In the genomic region with DNA sequence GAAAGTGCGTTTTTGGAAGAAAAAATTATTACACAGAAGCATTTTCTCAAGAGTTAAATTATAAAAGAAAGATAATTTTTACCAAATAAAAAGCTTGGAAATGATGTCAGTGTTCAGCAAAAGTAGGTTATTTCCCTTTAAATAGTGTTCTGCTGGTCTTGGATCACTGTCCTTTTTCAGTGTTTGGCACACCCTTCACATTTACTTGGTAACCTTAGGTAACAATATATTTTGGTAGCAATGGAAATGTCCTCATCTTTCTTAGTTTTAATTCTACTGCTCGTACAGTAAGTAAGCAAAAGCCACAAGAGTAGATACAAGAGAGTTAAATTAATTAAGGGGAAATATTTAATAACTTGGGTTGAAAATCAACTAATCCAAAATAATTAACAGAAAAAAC, we compare ENCODE assay signal across 29 cellular contexts. TPM values are rescaled to one million over a fixed set of nuclear protein-coding genes. Genes with fewer than 3 reads are reported as not detected.
DNase-seq lines count a peak whose midpoint lies in the region; ATAC-seq, FAIRE-seq and TF ChIP-seq lines count a peak whose summit lies in the region.
"Had no signal": no experiment of that assay in that cellular context is flagged by ENCODE, and none has a peak within 500 bp of the region (broad histone marks: within the 10 kb centered on the region; RNA-seq: fewer than 3 reads in every experiment).

No MANE protein-coding gene starts in this region.

- no peak overlapping the region for H3K27ac Mint-ChIP-seq in CD14-positive monocyte
- H3K27ac Mint-ChIP-seq: activated CD8-positive, alpha-beta T cell treated with anti-CD3 and anti-CD28 coated beads for 36 hours; activated naive CD8-positive, alpha-beta T cell treated with anti-CD3 and anti-CD28 coated beads, Interleukin-2, amount 10 ng/mL, durations not matched to agents 7 days and 5 days; CD4-positive, CD25-positive, alpha-beta regulatory T cell; nephron progenitor cell; T-helper 1 cell treated with Interleukin-12 subunit alpha and Interleukin-12 subunit beta and Interleukin-4 antibody, amounts not matched to agents 30 μg/mL and 1 μg/mL, for 36 hours had no signal

- no peak overlapping the region for H3K4me2 ChIP-seq in smooth muscle cell

- H3K4me3 ChIP-seq in choroid plexus epithelial cell (ENCODE audit: low read depth, low read length) (no peak overlapping the region), right cardiac atrium (ENCODE audit: low read length) (no peak overlapping the region), smooth muscle cell (no peak overlapping the region)
- no peak overlapping the region for H3K4me3 ChIP-seq in effector memory CD4-positive, alpha-beta T cell (ENCODE audit: insufficient read depth, low read depth, low read length, poor library complexity, severe bottlenecking)
- H3K4me3 ChIP-seq: colonic mucosa, heart left ventricle, left lung, mucosa of descending colon had no signal

- H3K9ac ChIP-seq in smooth muscle cell (ENCODE audit: low read depth), result no peak overlapping the region

- no peaks in the 10 kb centered on the region for H3K36me3 Mint-ChIP-seq in CD14-positive monocyte
- H3K36me3 Mint-ChIP-seq: activated naive CD8-positive, alpha-beta T cell treated with anti-CD3 and anti-CD28 coated beads, Interleukin-2, amount 10 ng/mL, durations not matched to agents 7 days and 5 days; CD4-positive, CD25-positive, alpha-beta regulatory T cell had no signal

- WGBS in right cardiac atrium, result 39% methylated on average over 2 of the region's 2 CpGs
- WGBS in smooth muscle cell (ENCODE audit: low lambda C conversion rate), result 99% methylated on average over 2 of the region's 2 CpGs

- ATAC-seq in right cardiac atrium, result peak; percentile 50 to 68
- no peak for ATAC-seq in GM18861 (IDR thresholded peaks at IDR 0.05; ENCODE audit: unreplicated experiment)
- ATAC-seq: activated CD8-positive, alpha-beta T cell treated with anti-CD3 and anti-CD28 coated beads for 36 hours; esophagus mucosa; left lung; mucosa of descending colon had no signal

- H4K20me1 ChIP-seq in smooth muscle cell (ENCODE audit: low read depth), result peaks cover 63% of the 10 kb centered on the region

- H3K27me3 Mint-ChIP-seq in CD14-positive monocyte (ENCODE audit: low read depth in 3 of 3), result peaks cover 2 to 6% (median 4%) of the 10 kb centered on the region in 3 donors
- H3K27me3 Mint-ChIP-seq: activated CD8-positive, alpha-beta T cell treated with anti-CD3 and anti-CD28 coated beads for 36 hours had no signal

- H3K4me1 ChIP-seq in right cardiac atrium (ENCODE audit: control insufficient read depth, insufficient read depth, low read length) (peaks cover 10% of the 10 kb centered on the region), smooth muscle cell (ENCODE audit: low read depth) (peaks cover 9% of the 10 kb centered on the region)
- no peaks in the 10 kb centered on the region for H3K4me1 ChIP-seq in effector memory CD4-positive, alpha-beta T cell (ENCODE audit: control insufficient read depth, insufficient read depth, low read length, poor library complexity, severe bottlenecking)
- H3K4me1 ChIP-seq: colonic mucosa had no signal

- H3K79me2 ChIP-seq in smooth muscle cell (ENCODE audit: low read depth), result peaks cover 97% of the 10 kb centered on the region

- peaks cover 5% of the 10 kb centered on the region for H3K36me3 ChIP-seq in smooth muscle cell (ENCODE audit: low read depth)
- no peaks in the 10 kb centered on the region for H3K36me3 ChIP-seq in effector memory CD4-positive, alpha-beta T cell (ENCODE audit: control insufficient read depth, insufficient read depth, low read length)
- H3K36me3 ChIP-seq: colonic mucosa, left lung had no signal

- DNase-seq in choroid plexus epithelial cell (ENCODE audit: low read depth) (peak; percentile 34), right cardiac atrium (no peak), smooth muscle cell (lab: John Stamatoyannopoulos, UW; ENCODE audit: unreplicated experiment) (no peak), globus pallidus (ENCODE audit: low spot score) (no peak), CD14-positive monocyte (ENCODE audit: low spot score) (no peak)
- no peak for DNase-seq in effector memory CD4-positive, alpha-beta T cell
- DNase-seq: activated CD4-positive, alpha-beta T cell treated with anti-CD3 and anti-CD28 coated beads for 1 hour; activated CD8-positive, alpha-beta T cell treated with anti-CD3 and anti-CD28 coated beads for 36 hours; activated effector memory CD4-positive, alpha-beta T cell treated with Interleukin-2 at 50 U/mL for 16 hours; activated naive CD8-positive, alpha-beta T cell treated with anti-CD3 and anti-CD28 coated beads, Interleukin-2, amount 10 ng/mL, durations not matched to agents 7 days and 5 days; activated T-cell treated with anti-CD3 and anti-CD28 coated beads for 4 hours; CD4-positive, CD25-positive, alpha-beta regulatory T cell; colonic mucosa; heart left ventricle; IMR-90; left lung; mucosa of descending colon; NCI-H1092 treated with DMSO at 0.1 percent for 48 hours; NCI-H187 treated with DMSO at 0.1 percent for 48 hours; NCI-H2227 treated with DMSO at 0.1 percent for 48 hours; NCI-H69; nephron progenitor cell; posterior cingulate gyrus had no signal

- H3K27ac ChIP-seq in right cardiac atrium (ENCODE audit: low read length), result no peak overlapping the region
- H3K27ac ChIP-seq in smooth muscle cell (ENCODE audit: low read depth), result peak overlapping the region; percentile 28
- H3K27ac ChIP-seq in effector memory CD4-positive, alpha-beta T cell (ENCODE audit: insufficient read depth, low read length, poor library complexity, severe bottlenecking), result no peak overlapping the region
- H3K27ac ChIP-seq: colonic mucosa, left lung had no signal

- peak; percentile 76 for FAIRE-seq in G401.6 (lab: Jason Lieb, UNC)
- FAIRE-seq: D721Med, RCC 7860 had no signal

- peaks cover 31% of the 10 kb centered on the region for H3F3A ChIP-seq in smooth muscle cell (ENCODE audit: low read depth)

- no peak overlapping the region for H3K4me3 Mint-ChIP-seq in CD14-positive monocyte
- H3K4me3 Mint-ChIP-seq: activated CD8-positive, alpha-beta T cell treated with anti-CD3 and anti-CD28 coated beads for 36 hours; activated naive CD8-positive, alpha-beta T cell treated with anti-CD3 and anti-CD28 coated beads, Interleukin-2, amount 10 ng/mL, durations not matched to agents 7 days and 5 days; CD4-positive, CD25-positive, alpha-beta regulatory T cell; nephron progenitor cell; T-helper 1 cell treated with Interleukin-12 subunit alpha and Interleukin-12 subunit beta and Interleukin-4 antibody, amounts not matched to agents 30 μg/mL and 1 μg/mL, for 36 hours had no signal

- no peaks in the 10 kb centered on the region for H3K4me1 Mint-ChIP-seq in CD14-positive monocyte

- H3K9me3 ChIP-seq in right cardiac atrium (ENCODE audit: control insufficient read depth, low read length) (no peaks in the 10 kb centered on the region), smooth muscle cell (replicated peaks; ENCODE audit: low read depth) (no peaks in the 10 kb centered on the region)
- H3K9me3 ChIP-seq in effector memory CD4-positive, alpha-beta T cell (ENCODE audit: control insufficient read depth, low read length), result no peaks in the 10 kb centered on the region
- H3K9me3 ChIP-seq: colonic mucosa, heart left ventricle, left lung, mucosa of descending colon had no signal

- intact Hi-C loops in right cardiac atrium (cut with DNase I), result no loop called here
- intact Hi-C loops in CD14-positive monocyte (cut with micrococcal nuclease), result no loop called here

- peaks cover 0 to 2% (median 0%) of the 10 kb centered on the region in 7 donors for H3K9me3 Mint-ChIP-seq in CD14-positive monocyte
- H3K9me3 Mint-ChIP-seq: activated CD8-positive, alpha-beta T cell treated with anti-CD3 and anti-CD28 coated beads for 36 hours; activated naive CD8-positive, alpha-beta T cell treated with anti-CD3 and anti-CD28 coated beads, Interleukin-2, amount 10 ng/mL, durations not matched to agents 7 days and 5 days; nephron progenitor cell; T-helper 1 cell treated with Interleukin-12 subunit alpha and Interleukin-12 subunit beta and Interleukin-4 antibody, amounts not matched to agents 30 μg/mL and 1 μg/mL, for 36 hours had no signal

- TF ChIP-seq CTCF in choroid plexus epithelial cell (conservative IDR thresholded peaks at IDR 0.05; ENCODE audit: low read depth, low read length), result no peak
- no peak for TF ChIP-seq CTCF in smooth muscle cell (IDR thresholded peaks at IDR 0.05; ENCODE audit: borderline replicate concordance, insufficient read depth, poor library complexity, severe bottlenecking)
- TF ChIP-seq CTCF in CD14-positive monocyte (IDR thresholded peaks at IDR 0.05), result no peak

- no peak overlapping the region for H2AFZ ChIP-seq in smooth muscle cell (ENCODE audit: low read depth)

- no peaks in the 10 kb centered on the region for H3K27me3 ChIP-seq in right cardiac atrium (ENCODE audit: control insufficient read depth, insufficient read depth)
- no peaks in the 10 kb centered on the region for H3K27me3 ChIP-seq in smooth muscle cell (ENCODE audit: low read depth)
- H3K27me3 ChIP-seq in effector memory CD4-positive, alpha-beta T cell (replicated peaks; ENCODE audit: control insufficient read depth, insufficient read depth, low read length, poor library complexity, severe bottlenecking), result no peaks in the 10 kb centered on the region
- H3K27me3 ChIP-seq: colonic mucosa, heart left ventricle, left lung had no signal

RNA-seq across cellular contexts. Expression of gene FERMT2, which starts 40.3 kb away (rescaled TPM):
- total RNA-seq in right cardiac atrium (100 to 1,000 TPM; 102 to 180 (median 117) TPM), smooth muscle cell (271 and 287 TPM in 2 replicates)
- polyA plus RNA-seq in right cardiac atrium (48.8 TPM), smooth muscle cell (112 and 113 TPM in 2 replicates), CD14-positive monocyte (not detected)
- polyA plus RNA-seq: CD4-positive, CD25-positive, alpha-beta regulatory T cell had no signal

Comparison
In these comparisons a context has a peak if more than half of its experiments do, and no peak if none do; other contexts are left out.
1. RNA of gene FERMT2, which starts 40.3 kb away (polyA plus RNA-seq): 112 to 113 TPM in smooth muscle cell and 48.8 TPM in right cardiac atrium (single experiment); not detected in CD14-positive monocyte; every median in the first group is over 10 times any median in the second.